31 cellular contexts compared by ENCODE assay signal in genomic region chr1:44332505-44332904, GRCh38.
"Had no signal": no experiment of that assay in that cellular context is flagged by ENCODE, and none has a peak within 500 bp of the region (broad histone marks: within the 10 kb centered on the region; RNA-seq: fewer than 3 reads in every experiment).

No MANE protein-coding gene starts in this region.

- H3K4me3 Mint-ChIP-seq: activated CD4-positive, alpha-beta T cell treated with anti-CD3 and anti-CD28 coated beads for 36 hours; activated CD4-positive, alpha-beta T cell treated with anti-CD3 and anti-CD28 coated beads, Interleukin-2, amount 10 ng/mL, durations not matched to agents 7 days and 5 days; activated CD8-positive, alpha-beta T cell treated with anti-CD3 and anti-CD28 coated beads, Interleukin-2, amount 10 ng/mL, durations not matched to agents 7 days and 5 days; activated naive CD8-positive, alpha-beta T cell; activated naive CD8-positive, alpha-beta T cell treated with anti-CD3 and anti-CD28 coated beads, Interleukin-2, amount 50 U/mL, for 24 hours; activated T-cell treated with anti-CD3 and anti-CD28 coated beads, Interleukin-2, amount 50 U/mL, for 24 hours had no signal

- H3K27ac ChIP-seq: brain microvascular endothelial cell, cardiac muscle cell, KMS-11, PC-9 had no signal

- DNase-seq: activated CD4-positive, alpha-beta T cell treated with anti-CD3 and anti-CD28 coated beads for 36 hours; activated CD4-positive, alpha-beta T cell treated with anti-CD3 and anti-CD28 coated beads, Interleukin-2, amount 10 ng/mL, durations not matched to agents 7 days and 5 days; activated CD4-positive, alpha-beta T cell treated with anti-CD3 and anti-CD28 coated beads, Interleukin-2, amount 50 U/mL, for 48 hours; activated CD8-positive, alpha-beta T cell treated with anti-CD3 and anti-CD28 coated beads, Interleukin-2, amount 10 ng/mL, durations not matched to agents 7 days and 5 days; activated gamma-delta T cell; activated naive CD4-positive, alpha-beta T cell treated with Interleukin-2 at 50 U/mL for 16 hours; activated naive CD8-positive, alpha-beta T cell treated with anti-CD3 and anti-CD28 coated beads, Interleukin-2, amount 50 U/mL, for 24 hours; activated T-cell treated with anti-CD3 and anti-CD28 coated beads, Interleukin-2, amount 50 U/mL, for 24 hours; brain microvascular endothelial cell; MM.1S; NCI-H1092 treated with DMSO at 0.1 percent for 48 hours; NCI-H1417; NCI-H146; NCI-H187; NCI-H2029 treated with DMSO at 0.1 percent for 48 hours; NCI-H2107; NCI-H2171; NCI-H510A; NCI-H526; NCI-H748 treated with DMSO at 0.1 percent for 48 hours; PC-9; Right ventricle myocardium superior; SW 1271; T-helper 1 cell; T-helper 2 cell; T-helper 9 cell had no signal

- ATAC-seq: activated CD4-positive, alpha-beta T cell treated with anti-CD3 and anti-CD28 coated beads for 36 hours; activated CD4-positive, CD25-positive, alpha-beta regulatory T cell treated with anti-CD3 and anti-CD28 coated beads, Interleukin-2, amount 50 U/mL, for 24 hours; activated CD8-positive, alpha-beta T cell treated with anti-CD3 and anti-CD28 coated beads, Interleukin-2, amount 10 ng/mL, durations not matched to agents 7 days and 5 days; activated naive CD8-positive, alpha-beta T cell treated with anti-CD3 and anti-CD28 coated beads, Interleukin-2, amount 50 U/mL, for 24 hours had no signal

- H3K4me1 Mint-ChIP-seq: activated CD4-positive, alpha-beta T cell treated with anti-CD3 and anti-CD28 coated beads for 36 hours; activated CD4-positive, alpha-beta T cell treated with anti-CD3 and anti-CD28 coated beads, Interleukin-2, amount 10 ng/mL, durations not matched to agents 7 days and 5 days; activated naive CD8-positive, alpha-beta T cell treated with anti-CD3 and anti-CD28 coated beads, Interleukin-2, amount 50 U/mL, for 24 hours had no signal

- H3K27me3 Mint-ChIP-seq: activated CD4-positive, alpha-beta T cell treated with anti-CD3 and anti-CD28 coated beads for 36 hours; activated CD4-positive, alpha-beta T cell treated with anti-CD3 and anti-CD28 coated beads, Interleukin-2, amount 10 ng/mL, durations not matched to agents 7 days and 5 days; activated naive CD8-positive, alpha-beta T cell; activated naive CD8-positive, alpha-beta T cell treated with anti-CD3 and anti-CD28 coated beads, Interleukin-2, amount 50 U/mL, for 24 hours; activated T-cell treated with anti-CD3 and anti-CD28 coated beads, Interleukin-2, amount 50 U/mL, for 24 hours had no signal

- H3K27ac Mint-ChIP-seq: activated CD4-positive, alpha-beta T cell treated with anti-CD3 and anti-CD28 coated beads for 36 hours; activated CD4-positive, alpha-beta T cell treated with anti-CD3 and anti-CD28 coated beads, Interleukin-2, amount 10 ng/mL, durations not matched to agents 7 days and 5 days; activated CD8-positive, alpha-beta T cell treated with anti-CD3 and anti-CD28 coated beads, Interleukin-2, amount 10 ng/mL, durations not matched to agents 7 days and 5 days; activated naive CD8-positive, alpha-beta T cell; activated naive CD8-positive, alpha-beta T cell treated with anti-CD3 and anti-CD28 coated beads, Interleukin-2, amount 50 U/mL, for 24 hours; activated T-cell treated with anti-CD3 and anti-CD28 coated beads, Interleukin-2, amount 50 U/mL, for 24 hours; activated T-helper 2 cell treated with anti-CD3 and anti-CD28 coated beads, Interferon-gamma antibody, Interleukin-2, Interleukin-4, amounts not matched to agents 10 μg/mL and 5 μg/mL and 100 μg/mL, durations not matched to agents 14 hours and 24 hours and 36 hours had no signal

- H3K27me3 ChIP-seq: brain microvascular endothelial cell, cardiac muscle cell had no signal

- H3K4me3 ChIP-seq: cardiac muscle cell, PC-9 had no signal

- H3K9me3 Mint-ChIP-seq: activated CD4-positive, alpha-beta T cell treated with anti-CD3 and anti-CD28 coated beads, Interleukin-2, amount 10 ng/mL, durations not matched to agents 7 days and 5 days; activated naive CD8-positive, alpha-beta T cell treated with anti-CD3 and anti-CD28 coated beads, Interleukin-2, amount 50 U/mL, for 24 hours; activated T-cell treated with anti-CD3 and anti-CD28 coated beads, Interleukin-2, amount 50 U/mL, for 24 hours; activated T-helper 2 cell treated with anti-CD3 and anti-CD28 coated beads, Interferon-gamma antibody, Interleukin-2, Interleukin-4, amounts not matched to agents 10 μg/mL and 5 μg/mL and 100 μg/mL, durations not matched to agents 14 hours and 24 hours and 36 hours had no signal
